Comparison of ENCODE assay signal across 1 cellular context in the genomic region with DNA sequence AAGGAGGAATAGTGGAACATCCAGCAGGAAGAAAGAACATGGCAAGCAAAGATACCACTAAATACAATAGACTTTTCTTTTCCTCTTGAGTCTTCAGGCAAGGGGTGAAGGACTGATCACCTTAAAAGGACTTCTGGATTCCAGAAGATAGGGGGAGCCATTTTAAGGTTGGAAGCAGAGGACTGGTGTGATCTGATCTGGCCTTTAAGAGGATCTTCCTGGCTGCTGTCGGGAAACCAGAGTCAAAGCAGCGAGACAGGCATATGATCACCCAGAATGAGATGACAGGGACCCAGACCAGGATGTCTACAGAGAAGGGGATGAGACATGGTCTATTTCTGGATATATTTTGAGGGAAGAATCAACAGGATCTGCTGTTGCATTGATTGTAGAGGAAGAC.
TF ChIP-seq lines count a peak whose summit lies in the region.

No MANE protein-coding gene starts in this region.

TF ChIP-seq in K562, 482 proteins besides CTCF, POLR2A, EP300 and RAD21 (continued from another document):
- TF ChIP-seq, protein P1, sequence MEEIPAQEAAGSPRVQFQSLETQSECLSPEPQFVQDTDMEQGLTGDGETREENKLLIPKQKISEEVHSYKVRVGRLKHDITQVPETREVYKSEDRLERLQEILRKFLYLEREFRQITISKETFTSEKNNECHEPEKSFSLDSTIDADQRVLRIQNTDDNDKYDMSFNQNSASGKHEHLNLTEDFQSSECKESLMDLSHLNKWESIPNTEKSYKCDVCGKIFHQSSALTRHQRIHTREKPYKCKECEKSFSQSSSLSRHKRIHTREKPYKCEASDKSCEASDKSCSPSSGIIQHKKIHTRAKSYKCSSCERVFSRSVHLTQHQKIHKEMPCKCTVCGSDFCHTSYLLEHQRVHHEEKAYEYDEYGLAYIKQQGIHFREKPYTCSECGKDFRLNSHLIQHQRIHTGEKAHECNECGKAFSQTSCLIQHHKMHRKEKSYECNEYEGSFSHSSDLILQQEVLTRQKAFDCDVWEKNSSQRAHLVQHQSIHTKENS (CRISPR knock-in tag; IDR thresholded peaks at IDR 0.05), result no peak
- TF ChIP-seq, protein P2, sequence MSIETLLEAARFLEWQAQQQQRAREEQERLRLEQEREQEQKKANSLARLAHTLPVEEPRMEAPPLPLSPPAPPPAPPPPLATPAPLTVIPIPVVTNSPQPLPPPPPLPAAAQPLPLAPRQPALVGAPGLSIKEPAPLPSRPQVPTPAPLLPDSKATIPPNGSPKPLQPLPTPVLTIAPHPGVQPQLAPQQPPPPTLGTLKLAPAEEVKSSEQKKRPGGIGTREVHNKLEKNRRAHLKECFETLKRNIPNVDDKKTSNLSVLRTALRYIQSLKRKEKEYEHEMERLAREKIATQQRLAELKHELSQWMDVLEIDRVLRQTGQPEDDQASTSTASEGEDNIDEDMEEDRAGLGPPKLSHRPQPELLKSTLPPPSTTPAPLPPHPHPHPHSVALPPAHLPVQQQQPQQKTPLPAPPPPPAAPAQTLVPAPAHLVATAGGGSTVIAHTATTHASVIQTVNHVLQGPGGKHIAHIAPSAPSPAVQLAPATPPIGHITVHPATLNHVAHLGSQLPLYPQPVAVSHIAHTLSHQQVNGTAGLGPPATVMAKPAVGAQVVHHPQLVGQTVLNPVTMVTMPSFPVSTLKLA (conservative IDR thresholded peaks at IDR 0.05), result no peak
- TF ChIP-seq FOXA3 (CRISPR knock-in tag; conservative IDR thresholded peaks at IDR 0.05 in 1 of 2, IDR thresholded peaks at IDR 0.05 in 1 of 2) (no peak), STAG1 (CRISPR knock-in tag; IDR thresholded peaks at IDR 0.05; ENCODE audit: borderline replicate concordance) (no peak)
- TF ChIP-seq, protein P3, sequence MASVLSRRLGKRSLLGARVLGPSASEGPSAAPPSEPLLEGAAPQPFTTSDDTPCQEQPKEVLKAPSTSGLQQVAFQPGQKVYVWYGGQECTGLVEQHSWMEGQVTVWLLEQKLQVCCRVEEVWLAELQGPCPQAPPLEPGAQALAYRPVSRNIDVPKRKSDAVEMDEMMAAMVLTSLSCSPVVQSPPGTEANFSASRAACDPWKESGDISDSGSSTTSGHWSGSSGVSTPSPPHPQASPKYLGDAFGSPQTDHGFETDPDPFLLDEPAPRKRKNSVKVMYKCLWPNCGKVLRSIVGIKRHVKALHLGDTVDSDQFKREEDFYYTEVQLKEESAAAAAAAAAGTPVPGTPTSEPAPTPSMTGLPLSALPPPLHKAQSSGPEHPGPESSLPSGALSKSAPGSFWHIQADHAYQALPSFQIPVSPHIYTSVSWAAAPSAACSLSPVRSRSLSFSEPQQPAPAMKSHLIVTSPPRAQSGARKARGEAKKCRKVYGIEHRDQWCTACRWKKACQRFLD (CRISPR knock-in tag; IDR thresholded peaks at IDR 0.05), result no peak
TF ChIP-seq in K562: peak in this region for 0.
